ENCODE assay signal across 8 cellular contexts in genomic region chr2:61658841-61659780, GRCh38.
DNase-seq lines count a peak whose midpoint lies in the region; ATAC-seq and TF ChIP-seq lines count a peak whose summit lies in the region.

No MANE protein-coding gene starts in this region.

- DNase-seq in DMS 273 (lab: John Stamatoyannopoulos, UW; ENCODE audit: unreplicated experiment) (peak; percentile 65), HFFc6 (peak; percentile 53), SKM-1 (lab: John Stamatoyannopoulos, UW; ENCODE audit: unreplicated experiment) (peak; percentile 52), germinal center (ENCODE audit: low spot score) (peak; percentile 30), retinal pigment epithelial cell (ENCODE audit: low read depth) (peak; percentile 53), amygdala (lab: John Stamatoyannopoulos, UW) (no peak), ecto neural progenitor cell (ENCODE audit: low spot score) (no peak)

- TF ChIP-seq CTCF in HFFc6 (IDR thresholded peaks at IDR 0.05) (peak; percentile 82), retinal pigment epithelial cell (conservative IDR thresholded peaks at IDR 0.05; ENCODE audit: low read depth, low read length) (peak; percentile 58)

- H3K36me3 Mint-ChIP-seq in HFFc6 (ENCODE audit: low read depth) = no peaks in the 10 kb centered on the region

- H3K27ac Mint-ChIP-seq in HFFc6 = peak overlapping the region; percentile 17; the same call in 1 of the 2 replicates

- no peak for ATAC-seq in HG03025 (IDR thresholded peaks at IDR 0.05; ENCODE audit: low FRiP score, unreplicated experiment)

- H3K4me3 Mint-ChIP-seq in HFFc6 = no peak overlapping the region

- H3K27me3 Mint-ChIP-seq in HFFc6 (ENCODE audit: insufficient read depth) = no peaks in the 10 kb centered on the region; the same call in none of the 2 replicates

- H3K4me1 Mint-ChIP-seq in HFFc6 (ENCODE audit: low read depth) = peaks cover 23% of the 10 kb centered on the region

- H3K9me3 Mint-ChIP-seq in HFFc6 = no peaks in the 10 kb centered on the region

- H3K4me3 ChIP-seq in retinal pigment epithelial cell (ENCODE audit: low read length) = no peak overlapping the region

Comparison
In these comparisons a context has a peak if more than half of its experiments do, and no peak if none do; other contexts are left out.
1. DNase-seq: peak in DMS 273 (single experiment), HFFc6 (single experiment), SKM-1 (single experiment), germinal center (single experiment) and retinal pigment epithelial cell (single experiment); none in amygdala (0 of 56) and ecto neural progenitor cell (single experiment).